In the genomic region with DNA sequence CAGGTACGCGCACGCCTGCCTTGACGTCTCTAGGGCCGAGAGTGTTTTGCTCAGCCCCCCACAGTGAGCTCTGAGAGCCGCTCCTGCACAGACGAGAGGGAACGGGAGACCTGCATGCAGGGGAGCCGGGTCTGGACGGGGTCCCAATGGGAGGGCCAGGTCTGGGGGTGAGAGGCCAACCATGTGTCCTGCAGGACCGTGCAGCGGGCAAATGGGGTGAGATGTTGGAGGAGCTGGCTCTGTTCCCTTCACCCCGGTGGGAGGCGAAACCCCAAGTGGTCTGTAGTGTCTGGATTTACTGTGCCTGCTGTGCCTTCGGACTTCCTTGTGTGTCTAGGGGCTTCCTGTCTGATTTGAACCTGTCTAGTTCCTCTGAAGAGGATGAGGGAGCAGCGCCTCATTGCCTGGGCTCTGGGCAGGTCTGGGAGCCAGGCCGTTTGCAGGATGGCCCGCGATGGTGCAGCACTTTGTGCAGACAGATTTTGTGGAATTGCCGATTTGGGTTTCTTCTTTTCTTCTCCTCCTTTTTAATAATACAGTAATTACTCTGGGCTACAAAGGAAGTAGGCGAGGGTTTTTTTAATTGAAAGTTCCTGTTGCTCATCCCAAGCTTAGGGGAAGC, we compare ENCODE assay signal across 8 cellular contexts.
A peak's percentile ranks its signal among the peaks of the same experiment; 100 is the strongest.
DNase-seq lines count a peak whose midpoint lies in the region; ATAC-seq and TF ChIP-seq lines count a peak whose summit lies in the region.

No MANE protein-coding gene starts in this region.

- H3K9me3 Mint-ChIP-seq in nephron: no peaks in the 10 kb centered on the region

- H3K27ac Mint-ChIP-seq in nephron: peak overlapping the region; percentile 89 to 95 (median 93)

- H3K36me3 Mint-ChIP-seq in nephron (ENCODE audit: low read depth): no peaks in the 10 kb centered on the region

- no peaks in the 10 kb centered on the region for H3K27me3 ChIP-seq in Loucy (ENCODE audit: insufficient read depth, low read length, poor library complexity, severe bottlenecking)

- DNase-seq in COR-L47 (lab: John Stamatoyannopoulos, UW): peak; percentile 17
- no peak for DNase-seq in GM13976 (ENCODE audit: low spot score)
- DNase-seq in NCI-H146 treated with DMSO at 0.1 percent for 48 hours (lab: John Stamatoyannopoulos, UW; ENCODE audit: unreplicated experiment): no peak

- H3K9me2 ChIP-seq in Loucy (replicated peaks; ENCODE audit: low read depth, low read length): no peaks in the 10 kb centered on the region

- peak overlapping the region; percentile 80 for H3K4me3 ChIP-seq in Loucy (ENCODE audit: low read length, poor library complexity, severe bottlenecking)

- H4K20me1 ChIP-seq in Loucy (ENCODE audit: insufficient read depth, low read length, poor library complexity, severe bottlenecking): peaks cover 57% of the 10 kb centered on the region

- H3K36me3 ChIP-seq in Loucy (ENCODE audit: insufficient read depth, low read length): no peaks in the 10 kb centered on the region

- peaks cover 24% of the 10 kb centered on the region for H3K4me1 ChIP-seq in Loucy (ENCODE audit: insufficient read depth, low read length, poor library complexity, severe bottlenecking)

- peak overlapping the region; percentile 47 for H3K27ac ChIP-seq in cingulate gyrus (ENCODE audit: low read depth, low read length)

- in situ Hi-C loops in GM13976 (cut with MboI; ENCODE audit: low sequenced_read_pairs, unreplicated experiment): no loop called here

- no peak overlapping the region for H2AFZ ChIP-seq in Loucy (ENCODE audit: low read length)

- peak overlapping the region; percentile 94 for H3K4me2 ChIP-seq in Loucy (ENCODE audit: low read depth, low read length, poor library complexity, severe bottlenecking)

- H3K4me1 Mint-ChIP-seq in nephron: peaks cover 17% of the 10 kb centered on the region

- ATAC-seq in GM19452 (IDR thresholded peaks at IDR 0.05; ENCODE audit: unreplicated experiment) (no peak), GM19351 (IDR thresholded peaks at IDR 0.05; ENCODE audit: unreplicated experiment) (no peak)

- H3K9me3 ChIP-seq in Loucy (ENCODE audit: insufficient read depth, low read depth, low read length): no peaks in the 10 kb centered on the region

- peaks cover 4% of the 10 kb centered on the region for H3K27me3 Mint-ChIP-seq in nephron (ENCODE audit: low read depth)

- peaks cover 73% of the 10 kb centered on the region for H3K79me2 ChIP-seq in Loucy (ENCODE audit: insufficient read depth, low read length)

- no peaks in the 10 kb centered on the region; the same call in 1 of the 2 replicates for H3F3A ChIP-seq in Loucy (ENCODE audit: low read depth)

- peak overlapping the region; percentile 92 to 95 (median 94) for H3K4me3 Mint-ChIP-seq in nephron

- peak overlapping the region; percentile 79 for H3K9ac ChIP-seq in Loucy (ENCODE audit: low read depth, low read length, poor library complexity, severe bottlenecking)

- no peak for TF ChIP-seq CTCF in Loucy (conservative IDR thresholded peaks at IDR 0.05; ENCODE audit: low read length)
- no peak for TF ChIP-seq CTCF in nephron (IDR thresholded peaks at IDR 0.05; ENCODE audit: unreplicated experiment in 3 of 3)
- no peak for TF ChIP-seq CTCF in GM13976 (IDR thresholded peaks at IDR 0.05; ENCODE audit: borderline replicate concordance, control extremely low read depth, extremely low read depth, insufficient read depth, missing control alignments)
